ENCODE assay signal across 1 cellular context in the genomic region with DNA sequence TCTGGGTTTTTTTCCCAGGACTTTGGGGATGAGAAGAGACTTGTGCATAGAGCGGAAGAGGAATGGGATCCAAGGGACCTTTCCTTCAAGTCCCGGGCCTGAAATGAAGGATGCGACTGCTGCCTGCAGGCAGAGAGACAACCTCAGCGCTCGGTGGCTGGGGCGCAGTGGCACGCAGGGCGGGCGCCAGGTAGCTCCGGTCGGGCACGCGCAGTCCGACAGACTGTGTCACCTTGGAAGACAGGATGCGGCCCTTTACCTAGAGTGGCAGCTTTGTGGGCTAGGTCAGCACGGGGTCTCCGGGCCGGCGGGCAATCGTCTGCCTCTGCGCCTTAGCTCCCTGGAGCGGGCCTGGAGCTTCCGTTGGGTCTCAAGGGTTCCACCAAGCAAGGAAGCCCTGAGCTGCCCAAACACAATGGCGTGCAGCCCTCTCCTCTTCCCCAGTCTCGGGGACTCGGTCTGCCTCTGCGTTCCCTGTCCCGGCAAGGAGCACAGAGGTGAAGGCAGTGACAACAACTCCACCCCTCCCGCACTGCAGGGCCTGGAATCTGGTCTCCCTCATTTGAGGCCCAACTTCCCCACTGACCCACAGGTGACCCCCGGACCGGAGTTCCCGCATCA.
TF ChIP-seq lines count a peak whose summit lies in the region.

No MANE protein-coding gene starts in this region.

TF ChIP-seq in H1, 55 proteins besides CTCF, POLR2A, EP300 and RAD21:
- TF ChIP-seq E2F6 (IDR thresholded peaks at IDR 0.05) (peak; percentile 17; the same call in 1 of the 2 replicates), EZH2 (IDR thresholded peaks at IDR 0.05; ENCODE audit: low read depth, low read length, severe bottlenecking) (peak; percentile 95), RNF2 (IDR thresholded peaks at IDR 0.05; ENCODE audit: borderline replicate concordance, low read depth, low read length, missing control alignments, poor library complexity, severe bottlenecking) (peak; percentile 86), JUND (IDR thresholded peaks at IDR 0.05; ENCODE audit: low read length) (no peak), KDM5A (IDR thresholded peaks at IDR 0.05; ENCODE audit: low read length) (no peak), GTF2F1 (IDR thresholded peaks at IDR 0.05; ENCODE audit: borderline replicate concordance, low read depth, low read length) (no peak), SUZ12 (IDR thresholded peaks at IDR 0.05; ENCODE audit: low read length) (peak; percentile 91)
